In genomic region chr6:127737009-127737486, GRCh38 we compare ENCODE assay signal across 8 cellular contexts.
DNase-seq lines count a peak whose midpoint lies in the region; ATAC-seq and TF ChIP-seq lines count a peak whose summit lies in the region.

No MANE protein-coding gene starts in this region.

- no peak overlapping the region for H3K4ac ChIP-seq in neuronal stem cell (ENCODE audit: low read length)

- H3K18ac ChIP-seq in neuronal stem cell (ENCODE audit: low read length), result no peak overlapping the region

- H2AK5ac ChIP-seq in neuronal stem cell (ENCODE audit: low read depth, low read length), result no peak overlapping the region

- H3K4me2 ChIP-seq in neuronal stem cell (ENCODE audit: insufficient read depth, low read length, poor library complexity, severe bottlenecking), result no peak overlapping the region

- TF ChIP-seq CTCF in HL-60 (IDR thresholded peaks at IDR 0.05; ENCODE audit: insufficient read depth, low read length) (no peak), omental fat pad (IDR thresholded peaks at IDR 0.05) (no peak)

- no peak overlapping the region for H3K23ac ChIP-seq in neuronal stem cell (ENCODE audit: low read depth, low read length, poor library complexity)

- H2AFZ ChIP-seq in neuronal stem cell (ENCODE audit: low read length), result no peak overlapping the region

- no peak overlapping the region for H3K4me3 ChIP-seq in HL-60 (replicated peaks; ENCODE audit: insufficient read depth, low read length)
- no peak overlapping the region for H3K4me3 ChIP-seq in neuronal stem cell (ENCODE audit: low read length in 2 of 2)

- H3K79me1 ChIP-seq in neuronal stem cell (ENCODE audit: low read depth, low read length), result no peaks in the 10 kb centered on the region

- no peaks in the 10 kb centered on the region for H3K36me3 ChIP-seq in neuronal stem cell (replicated peaks in 1 of 2; ENCODE audit: control insufficient read depth in 2 of 2, insufficient read depth in 2 of 2, low read length in 2 of 2)

- DNase-seq in GF-D8 (lab: John Stamatoyannopoulos, UW) (peak; percentile 2), HL-60 (ENCODE audit: low read depth in 1 of 2, low spot score in 1 of 2) (peak; percentile 25 to 34), NCI-H526 (lab: John Stamatoyannopoulos, UW) (peak; percentile 63 to 79), fibroblast of peridontal ligament (ENCODE audit: extremely low read depth) (peak; percentile 86), neuronal stem cell (ENCODE audit: low spot score) (peak; percentile 43), omental fat pad (ENCODE audit: low spot score) (no peak)
- DNase-seq in activated CD8-positive, alpha-beta memory T cell treated with anti-CD3 and anti-CD28 coated beads, Interleukin-2, amount 50 U/mL, for 4 hours, result peak; percentile 25

- no peak overlapping the region for H4K8ac ChIP-seq in neuronal stem cell (ENCODE audit: low read depth, low read length)

- no peak overlapping the region for H4K91ac ChIP-seq in neuronal stem cell (ENCODE audit: low read depth, low read length, poor library complexity)

- H2BK120ac ChIP-seq in neuronal stem cell (ENCODE audit: low read depth, low read length), result no peak overlapping the region

- no peak overlapping the region for H2BK5ac ChIP-seq in neuronal stem cell (ENCODE audit: low read length)

- no peak overlapping the region for H3K9ac ChIP-seq in neuronal stem cell (ENCODE audit: low read depth, low read length, poor library complexity)

- H2BK12ac ChIP-seq in neuronal stem cell (ENCODE audit: low read length), result no peak overlapping the region

- H3K9me3 ChIP-seq in neuronal stem cell (replicated peaks in 1 of 2; ENCODE audit: control insufficient read depth in 2 of 2, insufficient read depth in 1 of 2, low read depth in 1 of 2, low read length in 2 of 2), result no peaks in the 10 kb centered on the region

- H3K27me3 ChIP-seq in HL-60 (ENCODE audit: insufficient read depth, poor library complexity, severe bottlenecking), result no peaks in the 10 kb centered on the region
- H3K27me3 ChIP-seq in neuronal stem cell (ENCODE audit: control insufficient read depth in 3 of 3, insufficient read depth in 3 of 3, low read depth in 1 of 3, low read length in 3 of 3), result no peaks in the 10 kb centered on the region

- ATAC-seq in GM21515 (IDR thresholded peaks at IDR 0.05; ENCODE audit: unreplicated experiment) (peak; percentile 96), omental fat pad (ENCODE audit: low FRiP score) (no peak)

- no peak overlapping the region for H2BK15ac ChIP-seq in neuronal stem cell (ENCODE audit: low read length)

- H3K27ac ChIP-seq in HL-60 (replicated peaks) (no peak overlapping the region), neuronal stem cell (replicated peaks; ENCODE audit: low read length) (no peak overlapping the region)

- no peaks in the 10 kb centered on the region for H3K4me1 ChIP-seq in neuronal stem cell (ENCODE audit: control insufficient read depth in 2 of 2, insufficient read depth in 1 of 2, low read depth in 1 of 2, low read length in 2 of 2)

- no peak overlapping the region for H3K14ac ChIP-seq in neuronal stem cell (ENCODE audit: low read length)
